Comparison of ENCODE assay signal across 1 cellular context in genomic region chr1:172531846-172532699, GRCh38.
TF ChIP-seq lines count a peak whose summit lies in the region.

No MANE protein-coding gene starts in this region.

TF ChIP-seq in WTC11, 78 proteins besides CTCF, POLR2A, EP300 and RAD21 (continued from another document):
- TF ChIP-seq, protein P1, sequence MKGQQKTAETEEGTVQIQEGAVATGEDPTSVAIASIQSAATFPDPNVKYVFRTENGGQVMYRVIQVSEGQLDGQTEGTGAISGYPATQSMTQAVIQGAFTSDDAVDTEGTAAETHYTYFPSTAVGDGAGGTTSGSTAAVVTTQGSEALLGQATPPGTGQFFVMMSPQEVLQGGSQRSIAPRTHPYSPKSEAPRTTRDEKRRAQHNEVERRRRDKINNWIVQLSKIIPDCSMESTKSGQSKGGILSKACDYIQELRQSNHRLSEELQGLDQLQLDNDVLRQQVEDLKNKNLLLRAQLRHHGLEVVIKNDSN (CRISPR knock-in tag; IDR thresholded peaks at IDR 0.05): no peak
TF ChIP-seq in WTC11: peak in this region for 3.
